21 cellular contexts compared by ENCODE assay signal in the genomic region with DNA sequence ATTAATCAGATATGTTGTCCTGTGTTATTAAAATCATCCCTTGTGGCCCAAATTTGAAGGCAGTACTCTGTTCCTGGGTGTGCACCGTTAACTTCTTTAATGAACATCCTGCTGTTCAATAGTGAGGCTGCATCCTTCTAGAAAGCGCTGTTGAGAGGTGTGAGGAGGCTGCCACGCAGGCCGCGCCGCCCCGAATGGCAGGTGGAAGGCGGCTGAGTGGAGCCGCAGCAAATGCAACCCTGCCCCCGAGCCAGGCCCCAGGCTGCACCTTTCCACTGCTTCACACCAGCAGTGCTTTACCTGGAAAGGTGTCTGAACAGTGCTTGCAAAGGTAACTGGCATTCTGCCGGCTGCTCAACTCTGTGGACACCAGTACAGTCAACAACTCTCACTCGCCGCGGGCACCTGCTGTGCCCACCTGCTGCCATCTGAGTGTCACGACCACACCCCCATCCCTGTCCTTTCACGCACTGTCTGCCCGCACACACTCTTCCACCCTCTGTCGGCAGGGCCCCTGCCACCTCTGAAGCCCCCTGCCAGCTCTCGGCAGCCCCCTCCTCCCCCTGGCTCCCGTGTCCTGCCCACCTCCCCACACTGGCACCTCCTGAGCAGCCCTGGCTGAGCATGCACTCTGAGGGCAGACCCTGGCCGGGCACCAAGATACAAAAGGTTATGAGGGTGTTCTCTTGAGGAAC.
DNase-seq lines count a peak whose midpoint lies in the region; ATAC-seq lines count a peak whose summit lies in the region.
"Had no signal": no experiment of that assay in that cellular context is flagged by ENCODE, and none has a peak within 500 bp of the region (broad histone marks: within the 10 kb centered on the region; RNA-seq: fewer than 3 reads in every experiment).

No MANE protein-coding gene starts in this region.

- peaks cover 29 to 91% (median 73%) of the 10 kb centered on the region in 4 donors for H3K4me1 Mint-ChIP-seq in CD4-positive, CD25-positive, alpha-beta regulatory T cell
- H3K4me1 Mint-ChIP-seq in central memory CD8-positive, alpha-beta T cell: peaks cover 85% of the 10 kb centered on the region
- H3K4me1 Mint-ChIP-seq in T-helper 2 cell treated with Interferon-gamma antibody and Interleukin-4, amounts not matched to agents 5 μg/mL and 100 μg/mL, for 36 hours (ENCODE audit: low read depth): peaks cover 46% of the 10 kb centered on the region

- no peaks in the 10 kb centered on the region for H3K36me3 ChIP-seq in CD4-positive, CD25-positive, alpha-beta regulatory T cell (ENCODE audit: control insufficient read depth, insufficient read depth, low read length)
- H3K36me3 ChIP-seq: gastrocnemius medialis had no signal

- no peaks in the 10 kb centered on the region for H3K27me3 ChIP-seq in CD4-positive, CD25-positive, alpha-beta regulatory T cell (ENCODE audit: control insufficient read depth, insufficient read depth, low read length)
- H3K27me3 ChIP-seq: gastrocnemius medialis, tibial artery had no signal

- no peak for DNase-seq in CD4-positive, CD25-positive, alpha-beta regulatory T cell
- peak; percentile 16 for DNase-seq in DMS53 treated with DMSO at 0.1 percent for 48 hours (lab: John Stamatoyannopoulos, UW; ENCODE audit: unreplicated experiment)
- DNase-seq in NCI-H345 treated with DMSO at 0.1 percent for 48 hours (lab: John Stamatoyannopoulos, UW; ENCODE audit: unreplicated experiment): peak; percentile 90
- DNase-seq in central memory CD8-positive, alpha-beta T cell (ENCODE audit: low spot score in 2 of 2): peak in 1 of 2 donors; percentile 18
- no peak for DNase-seq in SIG-M5 (lab: John Stamatoyannopoulos, UW)
- no peak for DNase-seq in KG1 (lab: John Stamatoyannopoulos, UW)
- no peak for DNase-seq in T-helper 2 cell treated with Interferon-gamma antibody and Interleukin-4, amounts not matched to agents 5 μg/mL and 100 μg/mL, for 36 hours (ENCODE audit: low spot score)
- DNase-seq: activated CD8-positive, alpha-beta memory T cell treated with anti-CD3 and anti-CD28 coated beads, Interleukin-2, amount 50 U/mL, for 4 hours; activated naive CD4-positive, alpha-beta T cell; gastrocnemius medialis; left ventricle myocardium superior; NCI-H1436 treated with DMSO at 0.1 percent for 48 hours; NCI-H82; posterior cingulate gyrus; small intestine; T-helper 1 cell; tibial artery had no signal

- H3K27ac ChIP-seq in CD4-positive, CD25-positive, alpha-beta regulatory T cell (ENCODE audit: insufficient read depth, low read length, poor library complexity, severe bottlenecking): peak overlapping the region; percentile 7
- H3K27ac ChIP-seq: epithelial cell of prostate, gastrocnemius medialis, HL-60, tibial artery had no signal

- no peak for ATAC-seq in CD4-positive, CD25-positive, alpha-beta regulatory T cell (ENCODE audit: low read depth in 2 of 2)
- ATAC-seq in central memory CD8-positive, alpha-beta T cell (replicated peaks; ENCODE audit: extremely low read depth, poor library complexity, severe bottlenecking): peak; percentile 62
- no peak for ATAC-seq in GM18861 (IDR thresholded peaks at IDR 0.05; ENCODE audit: unreplicated experiment)
- ATAC-seq: gastrocnemius medialis, left ventricle myocardium superior, WTC11 had no signal

- H3K36me3 Mint-ChIP-seq in CD4-positive, CD25-positive, alpha-beta regulatory T cell: peaks cover 7% of the 10 kb centered on the region
- peaks cover 6% of the 10 kb centered on the region for H3K36me3 Mint-ChIP-seq in central memory CD8-positive, alpha-beta T cell (ENCODE audit: insufficient read depth)
- H3K36me3 Mint-ChIP-seq in T-helper 2 cell treated with Interferon-gamma antibody and Interleukin-4, amounts not matched to agents 5 μg/mL and 100 μg/mL, for 36 hours (ENCODE audit: low read depth): peaks cover 8% of the 10 kb centered on the region
- H3K36me3 Mint-ChIP-seq: WTC11 had no signal

- peak overlapping the region in 2 of 4 donors; percentile 25 to 32 for H3K4me3 Mint-ChIP-seq in CD4-positive, CD25-positive, alpha-beta regulatory T cell
- H3K4me3 Mint-ChIP-seq in central memory CD8-positive, alpha-beta T cell: peak overlapping the region; percentile 56
- no peak overlapping the region for H3K4me3 Mint-ChIP-seq in T-helper 2 cell treated with Interferon-gamma antibody and Interleukin-4, amounts not matched to agents 5 μg/mL and 100 μg/mL, for 36 hours
- H3K4me3 Mint-ChIP-seq: WTC11 had no signal

- no peaks in the 10 kb centered on the region for H3K9me3 Mint-ChIP-seq in CD4-positive, CD25-positive, alpha-beta regulatory T cell
- no peaks in the 10 kb centered on the region for H3K9me3 Mint-ChIP-seq in central memory CD8-positive, alpha-beta T cell
- H3K9me3 Mint-ChIP-seq in T-helper 2 cell treated with Interferon-gamma antibody and Interleukin-4, amounts not matched to agents 5 μg/mL and 100 μg/mL, for 36 hours: no peaks in the 10 kb centered on the region
- H3K9me3 Mint-ChIP-seq: WTC11 had no signal

- H3K27ac Mint-ChIP-seq in CD4-positive, CD25-positive, alpha-beta regulatory T cell: peak overlapping the region; percentile 20 to 89 (median 88)
- H3K27ac Mint-ChIP-seq in central memory CD8-positive, alpha-beta T cell (ENCODE audit: low read depth): peak overlapping the region; percentile 82
- no peak overlapping the region for H3K27ac Mint-ChIP-seq in T-helper 2 cell treated with Interferon-gamma antibody and Interleukin-4, amounts not matched to agents 5 μg/mL and 100 μg/mL, for 36 hours
- H3K27ac Mint-ChIP-seq: WTC11 had no signal

- no peaks in the 10 kb centered on the region for H3K27me3 Mint-ChIP-seq in CD4-positive, CD25-positive, alpha-beta regulatory T cell
- H3K27me3 Mint-ChIP-seq in central memory CD8-positive, alpha-beta T cell: no peaks in the 10 kb centered on the region
- H3K27me3 Mint-ChIP-seq in T-helper 2 cell treated with Interferon-gamma antibody and Interleukin-4, amounts not matched to agents 5 μg/mL and 100 μg/mL, for 36 hours (ENCODE audit: low read depth): no peaks in the 10 kb centered on the region

- H3K4me1 ChIP-seq in CD4-positive, CD25-positive, alpha-beta regulatory T cell (ENCODE audit: control insufficient read depth, insufficient read depth, low read length, poor library complexity, severe bottlenecking): peaks cover 53% of the 10 kb centered on the region
- H3K4me1 ChIP-seq: tibial artery had no signal

- H3K9me3 ChIP-seq in CD4-positive, CD25-positive, alpha-beta regulatory T cell (ENCODE audit: control insufficient read depth in 2 of 2, low read length in 2 of 2): no peaks in the 10 kb centered on the region
- H3K9me3 ChIP-seq: gastrocnemius medialis, tibial artery had no signal

- no peak overlapping the region for H3K4me3 ChIP-seq in CD4-positive, CD25-positive, alpha-beta regulatory T cell (ENCODE audit: low read depth, low read length)
- H3K4me3 ChIP-seq: gastrocnemius medialis, tibial artery had no signal

Comparison
In these comparisons a context has a peak if more than half of its experiments do, and no peak if none do; other contexts are left out.
1. DNase-seq: peak in DMS53 treated with DMSO at 0.1 percent for 48 hours (single experiment) and NCI-H345 treated with DMSO at 0.1 percent for 48 hours (single experiment); none in CD4-positive, CD25-positive, alpha-beta regulatory T cell (0 of 3), SIG-M5 (single experiment), KG1 (single experiment) and T-helper 2 cell treated with Interferon-gamma antibody and Interleukin-4, amounts not matched to agents 5 μg/mL and 100 μg/mL, for 36 hours (single experiment).